In genomic region chr3:129604942-129605592, GRCh38 we compare ENCODE assay signal across 8 cellular contexts. TPM values are rescaled to one million over a fixed set of nuclear protein-coding genes. Genes with fewer than 3 reads are reported as not detected.
DNase-seq lines count a peak whose midpoint lies in the region; ATAC-seq and TF ChIP-seq lines count a peak whose summit lies in the region.

No MANE protein-coding gene starts in this region.

- peaks cover 0 to 8% of the 10 kb centered on the region in 2 donors for H3K36me3 Mint-ChIP-seq in naive B cell

- no peak for TF ChIP-seq CTCF in AG04449 (IDR thresholded peaks at IDR 0.05; ENCODE audit: insufficient read depth, low read length, missing control alignments)

- H3K27ac ChIP-seq in HUES48 (ENCODE audit: low read depth, low read length) (no peak overlapping the region), duodenal mucosa (ENCODE audit: low read depth, low read length) (no peak overlapping the region)

- peaks cover 35% of the 10 kb centered on the region for H3K4me1 ChIP-seq in HUES48 (ENCODE audit: control insufficient read depth, insufficient read depth, low read length)
- H3K4me1 ChIP-seq in duodenal mucosa (ENCODE audit: control insufficient read depth in 1 of 2, insufficient read depth in 2 of 2, low read length in 2 of 2) = peaks cover 12 to 54% of the 10 kb centered on the region in 2 donors

- CTCF ChIA-PET in AG04449 (lab: Yijun Ruan, JAX) = interaction anchor here (1.2 to 3.2 kb wide), 5 partner anchors 9 to 224 kb away, joined by 3 to 24 read pairs (median 6); no protein-coding TSS in a partner anchor

- no peak overlapping the region for H3K9ac ChIP-seq in HUES48 (ENCODE audit: low read depth, low read length)
- H3K9ac ChIP-seq in duodenal mucosa (ENCODE audit: low read depth in 1 of 2, low read length in 2 of 2) = peak overlapping the region; percentile 15 to 69

- H3K4me3 ChIP-seq in AG04449 (ENCODE audit: low read depth, low read length) (peak overlapping the region; percentile 71), HUES48 (ENCODE audit: low read depth, low read length) (peak overlapping the region; percentile 66), duodenal mucosa (ENCODE audit: low read depth in 1 of 2, low read length in 2 of 2) (peak overlapping the region; percentile 63 to 74)

- H3K27me3 Mint-ChIP-seq in naive B cell = peaks cover 26 to 41% (median 40%) of the 10 kb centered on the region in 3 donors

- H3K4me1 Mint-ChIP-seq in naive B cell = peaks cover 16 to 19% (median 17%) of the 10 kb centered on the region in 3 donors

- DNase-seq in AG04449 (ENCODE audit: low read depth, low spot score) (no peak), naive B cell (no peak), NCI-H128 (lab: John Stamatoyannopoulos, UW; ENCODE audit: unreplicated experiment) (no peak), globus pallidus (ENCODE audit: low spot score) (no peak), MV-4-11 (lab: John Stamatoyannopoulos, UW) (no peak), Kasumi-1 (lab: John Stamatoyannopoulos, UW) (no peak)

- ATAC-seq in naive B cell (ENCODE audit: low read depth in 2 of 2) = peak; percentile 32 to 37

- H3K36me3 ChIP-seq in HUES48 (ENCODE audit: control insufficient read depth, insufficient read depth, low read length) (no peaks in the 10 kb centered on the region), duodenal mucosa (ENCODE audit: control insufficient read depth in 1 of 2, insufficient read depth in 2 of 2, low read length in 2 of 2) (no peaks in the 10 kb centered on the region)

- H3K9me3 ChIP-seq in HUES48 (ENCODE audit: control insufficient read depth, insufficient read depth, low read length) (no peaks in the 10 kb centered on the region), duodenal mucosa (ENCODE audit: control insufficient read depth in 1 of 2, low read length in 2 of 2) (no peaks in the 10 kb centered on the region)

- H3K27me3 ChIP-seq in HUES48 (ENCODE audit: control insufficient read depth, insufficient read depth, low read length) (peaks cover 35% of the 10 kb centered on the region), duodenal mucosa (ENCODE audit: control insufficient read depth in 1 of 2, insufficient read depth in 2 of 2, low read length in 2 of 2) (peaks cover 26 to 45% of the 10 kb centered on the region in 2 donors)

- peak overlapping the region in 3 of 6 donors; percentile 48 to 85 (median 76) for H3K27ac Mint-ChIP-seq in naive B cell

- H3K4me3 Mint-ChIP-seq in naive B cell = peak overlapping the region; percentile 72 to 99 (median 93)

- no peaks in the 10 kb centered on the region for H3K9me3 Mint-ChIP-seq in naive B cell

- POLR2A ChIA-PET in AG04449 (lab: Yijun Ruan, JAX) = interaction anchor here (1.8 kb wide), 1 partner anchor 8 kb away, joined by 11 read pairs; no protein-coding TSS in a partner anchor

RNA-seq across cellular contexts. Expression of gene PLXND1, which starts 1.4 kb away (rescaled TPM):
- under 1 TPM in 2 of 6 donors, not detected in 4; 0.11 to 0.32 TPM for polyA plus RNA-seq in naive B cell (ENCODE audit: low read depth in 6 of 6)
